2 cellular contexts compared by ENCODE assay signal in the genomic region with DNA sequence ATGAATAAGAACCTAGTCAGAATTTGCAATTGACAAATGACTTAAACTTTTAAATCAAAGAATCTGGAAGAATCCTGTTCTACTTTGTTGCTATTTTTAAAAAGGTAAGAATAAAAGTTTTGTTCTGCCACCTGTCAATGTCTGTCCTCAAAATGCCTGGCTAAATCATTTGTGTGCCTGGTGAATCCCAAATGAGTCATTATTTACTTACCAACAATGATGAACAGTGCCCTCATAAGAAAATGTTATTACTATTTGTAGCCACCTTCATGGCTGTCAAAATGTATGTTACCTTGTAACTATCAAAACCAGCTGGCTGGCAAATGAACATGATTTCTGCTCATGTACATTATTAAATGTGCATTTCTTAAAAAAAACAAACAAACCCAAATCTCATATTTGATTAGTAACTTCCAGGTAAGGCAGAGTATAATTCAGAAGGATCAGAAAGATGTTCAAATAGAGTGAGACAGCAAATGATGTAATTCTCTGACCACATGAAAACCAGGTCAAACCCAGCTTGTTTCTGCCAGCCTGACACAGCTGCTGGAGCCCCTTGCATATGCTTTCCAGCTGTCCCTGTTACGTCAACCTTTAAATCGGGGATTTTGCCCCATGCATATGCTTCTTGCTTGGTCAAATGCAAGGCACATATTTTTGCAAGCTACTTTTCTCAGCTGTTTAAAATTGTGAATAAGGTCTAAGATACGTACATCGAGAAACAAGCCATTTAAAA.
TF ChIP-seq lines count a peak whose summit lies in the region.

No MANE protein-coding gene starts in this region.

TF ChIP-seq in GM23338, 12 proteins besides CTCF, POLR2A, EP300 and RAD21:
- no peak for TF ChIP-seq STAT1 (IDR thresholded peaks at IDR 0.05; ENCODE audit: unreplicated experiment)
- TF ChIP-seq, protein P1, sequence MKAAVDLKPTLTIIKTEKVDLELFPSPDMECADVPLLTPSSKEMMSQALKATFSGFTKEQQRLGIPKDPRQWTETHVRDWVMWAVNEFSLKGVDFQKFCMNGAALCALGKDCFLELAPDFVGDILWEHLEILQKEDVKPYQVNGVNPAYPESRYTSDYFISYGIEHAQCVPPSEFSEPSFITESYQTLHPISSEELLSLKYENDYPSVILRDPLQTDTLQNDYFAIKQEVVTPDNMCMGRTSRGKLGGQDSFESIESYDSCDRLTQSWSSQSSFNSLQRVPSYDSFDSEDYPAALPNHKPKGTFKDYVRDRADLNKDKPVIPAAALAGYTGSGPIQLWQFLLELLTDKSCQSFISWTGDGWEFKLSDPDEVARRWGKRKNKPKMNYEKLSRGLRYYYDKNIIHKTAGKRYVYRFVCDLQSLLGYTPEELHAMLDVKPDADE (IDR thresholded peaks at IDR 0.05) = no peak
- TF ChIP-seq, protein P2, sequence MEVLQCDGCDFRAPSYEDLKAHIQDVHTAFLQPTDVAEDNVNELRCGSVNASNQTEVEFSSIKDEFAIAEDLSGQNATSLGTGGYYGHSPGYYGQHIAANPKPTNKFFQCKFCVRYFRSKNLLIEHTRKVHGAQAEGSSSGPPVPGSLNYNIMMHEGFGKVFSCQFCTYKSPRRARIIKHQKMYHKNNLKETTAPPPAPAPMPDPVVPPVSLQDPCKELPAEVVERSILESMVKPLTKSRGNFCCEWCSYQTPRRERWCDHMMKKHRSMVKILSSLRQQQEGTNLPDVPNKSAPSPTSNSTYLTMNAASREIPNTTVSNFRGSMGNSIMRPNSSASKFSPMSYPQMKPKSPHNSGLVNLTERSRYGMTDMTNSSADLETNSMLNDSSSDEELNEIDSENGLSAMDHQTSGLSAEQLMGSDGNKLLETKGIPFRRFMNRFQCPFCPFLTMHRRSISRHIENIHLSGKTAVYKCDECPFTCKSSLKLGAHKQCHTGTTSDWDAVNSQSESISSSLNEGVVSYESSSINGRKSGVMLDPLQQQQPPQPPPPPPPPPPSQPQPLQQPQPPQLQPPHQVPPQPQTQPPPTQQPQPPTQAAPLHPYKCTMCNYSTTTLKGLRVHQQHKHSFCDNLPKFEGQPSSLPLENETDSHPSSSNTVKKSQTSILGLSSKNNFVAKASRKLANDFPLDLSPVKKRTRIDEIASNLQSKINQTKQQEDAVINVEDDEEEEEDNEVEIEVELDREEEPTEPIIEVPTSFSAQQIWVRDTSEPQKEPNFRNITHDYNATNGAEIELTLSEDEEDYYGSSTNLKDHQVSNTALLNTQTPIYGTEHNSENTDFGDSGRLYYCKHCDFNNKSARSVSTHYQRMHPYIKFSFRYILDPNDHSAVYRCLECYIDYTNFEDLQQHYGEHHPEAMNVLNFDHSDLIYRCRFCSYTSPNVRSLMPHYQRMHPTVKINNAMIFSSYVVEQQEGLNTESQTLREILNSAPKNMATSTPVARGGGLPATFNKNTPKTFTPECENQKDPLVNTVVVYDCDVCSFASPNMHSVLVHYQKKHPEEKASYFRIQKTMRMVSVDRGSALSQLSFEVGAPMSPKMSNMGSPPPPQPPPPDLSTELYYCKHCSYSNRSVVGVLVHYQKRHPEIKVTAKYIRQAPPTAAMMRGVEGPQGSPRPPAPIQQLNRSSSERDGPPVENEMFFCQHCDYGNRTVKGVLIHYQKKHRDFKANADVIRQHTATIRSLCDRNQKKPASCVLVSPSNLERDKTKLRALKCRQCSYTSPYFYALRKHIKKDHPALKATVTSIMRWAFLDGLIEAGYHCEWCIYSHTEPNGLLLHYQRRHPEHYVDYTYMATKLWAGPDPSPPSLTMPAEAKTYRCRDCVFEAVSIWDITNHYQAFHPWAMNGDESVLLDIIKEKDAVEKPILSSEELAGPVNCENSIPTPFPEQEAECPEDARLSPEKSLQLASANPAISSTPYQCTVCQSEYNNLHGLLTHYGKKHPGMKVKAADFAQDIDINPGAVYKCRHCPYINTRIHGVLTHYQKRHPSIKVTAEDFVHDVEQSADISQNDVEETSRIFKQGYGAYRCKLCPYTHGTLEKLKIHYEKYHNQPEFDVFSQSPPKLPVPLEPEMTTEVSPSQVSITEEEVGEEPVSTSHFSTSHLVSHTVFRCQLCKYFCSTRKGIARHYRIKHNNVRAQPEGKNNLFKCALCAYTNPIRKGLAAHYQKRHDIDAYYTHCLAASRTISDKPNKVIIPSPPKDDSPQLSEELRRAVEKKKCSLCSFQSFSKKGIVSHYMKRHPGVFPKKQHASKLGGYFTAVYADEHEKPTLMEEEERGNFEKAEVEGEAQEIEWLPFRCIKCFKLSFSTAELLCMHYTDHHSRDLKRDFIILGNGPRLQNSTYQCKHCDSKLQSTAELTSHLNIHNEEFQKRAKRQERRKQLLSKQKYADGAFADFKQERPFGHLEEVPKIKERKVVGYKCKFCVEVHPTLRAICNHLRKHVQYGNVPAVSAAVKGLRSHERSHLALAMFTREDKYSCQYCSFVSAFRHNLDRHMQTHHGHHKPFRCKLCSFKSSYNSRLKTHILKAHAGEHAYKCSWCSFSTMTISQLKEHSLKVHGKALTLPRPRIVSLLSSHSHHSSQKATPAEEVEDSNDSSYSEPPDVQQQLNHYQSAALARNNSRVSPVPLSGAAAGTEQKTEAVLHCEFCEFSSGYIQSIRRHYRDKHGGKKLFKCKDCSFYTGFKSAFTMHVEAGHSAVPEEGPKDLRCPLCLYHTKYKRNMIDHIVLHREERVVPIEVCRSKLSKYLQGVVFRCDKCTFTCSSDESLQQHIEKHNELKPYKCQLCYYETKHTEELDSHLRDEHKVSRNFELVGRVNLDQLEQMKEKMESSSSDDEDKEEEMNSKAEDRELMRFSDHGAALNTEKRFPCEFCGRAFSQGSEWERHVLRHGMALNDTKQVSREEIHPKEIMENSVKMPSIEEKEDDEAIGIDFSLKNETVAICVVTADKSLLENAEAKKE (CRISPR knock-in tag; IDR thresholded peaks at IDR 0.05) = no peak

TF ChIP-seq in H1, 55 proteins besides CTCF, POLR2A, EP300 and RAD21:
- TF ChIP-seq NANOG (IDR thresholded peaks at IDR 0.05; ENCODE audit: insufficient read depth, low read depth, low read length, poor library complexity, severe bottlenecking) = no peak
- TF ChIP-seq FOSL1 (IDR thresholded peaks at IDR 0.05; ENCODE audit: insufficient read depth, low read depth, low read length) = no peak
- TF ChIP-seq SIN3A (conservative IDR thresholded peaks at IDR 0.05 in 1 of 2, IDR thresholded peaks at IDR 0.05 in 1 of 2; ENCODE audit: low read depth in 1 of 2, low read length in 2 of 2) = no peak
- no peak for TF ChIP-seq JUN (IDR thresholded peaks at IDR 0.05; ENCODE audit: low read depth, low read length)
- no peak for TF ChIP-seq BCL11A (IDR thresholded peaks at IDR 0.05; ENCODE audit: low read depth in 2 of 2, low read length in 2 of 2)
